Comparison of ENCODE assay signal across 1 cellular context in genomic region chr1:151008244-151009205, GRCh38.
A peak's percentile ranks its signal among the peaks of the same experiment; 100 is the strongest.
TF ChIP-seq lines count a peak whose summit lies in the region.

Gene PRUNE1 (plus strand): TSS chr1:151008449. CDS start chr1:151008633, 184 bp downstream.

TF ChIP-seq in GM12878, 131 proteins besides CTCF, POLR2A, EP300 and RAD21 (continued from another document and continues in another):
- TF ChIP-seq RELB (IDR thresholded peaks at IDR 0.05; ENCODE audit: low read depth): peak; percentile 52; the same call in 1 of the 2 replicates
- TF ChIP-seq EED (IDR thresholded peaks at IDR 0.05; ENCODE audit: low read depth): peak; percentile 9; the same call in 1 of the 2 replicates
- TF ChIP-seq RB1 (IDR thresholded peaks at IDR 0.05; ENCODE audit: borderline replicate concordance): peak; percentile 73
- TF ChIP-seq POLR2AphosphoS5 (IDR thresholded peaks at IDR 0.05; ENCODE audit: low read length): peak; percentile 40; the same call in 1 of the 2 replicates
- no peak for TF ChIP-seq BCL11A (IDR thresholded peaks at IDR 0.05; ENCODE audit: low read depth, low read length)
- 0 out of 2 replicates have a peak, but pooled peaks have one; percentile 40 for TF ChIP-seq POLR2AphosphoS2 (IDR thresholded peaks at IDR 0.05; ENCODE audit: low read depth, low read length)
- no peak for TF ChIP-seq BCL3 (IDR thresholded peaks at IDR 0.05; ENCODE audit: borderline replicate concordance, insufficient read depth, low read depth, low read length, poor library complexity, severe bottlenecking)
- no peak for TF ChIP-seq KLF5 (IDR thresholded peaks at IDR 0.05; ENCODE audit: partially characterized antibody)
- TF ChIP-seq, protein P1, sequence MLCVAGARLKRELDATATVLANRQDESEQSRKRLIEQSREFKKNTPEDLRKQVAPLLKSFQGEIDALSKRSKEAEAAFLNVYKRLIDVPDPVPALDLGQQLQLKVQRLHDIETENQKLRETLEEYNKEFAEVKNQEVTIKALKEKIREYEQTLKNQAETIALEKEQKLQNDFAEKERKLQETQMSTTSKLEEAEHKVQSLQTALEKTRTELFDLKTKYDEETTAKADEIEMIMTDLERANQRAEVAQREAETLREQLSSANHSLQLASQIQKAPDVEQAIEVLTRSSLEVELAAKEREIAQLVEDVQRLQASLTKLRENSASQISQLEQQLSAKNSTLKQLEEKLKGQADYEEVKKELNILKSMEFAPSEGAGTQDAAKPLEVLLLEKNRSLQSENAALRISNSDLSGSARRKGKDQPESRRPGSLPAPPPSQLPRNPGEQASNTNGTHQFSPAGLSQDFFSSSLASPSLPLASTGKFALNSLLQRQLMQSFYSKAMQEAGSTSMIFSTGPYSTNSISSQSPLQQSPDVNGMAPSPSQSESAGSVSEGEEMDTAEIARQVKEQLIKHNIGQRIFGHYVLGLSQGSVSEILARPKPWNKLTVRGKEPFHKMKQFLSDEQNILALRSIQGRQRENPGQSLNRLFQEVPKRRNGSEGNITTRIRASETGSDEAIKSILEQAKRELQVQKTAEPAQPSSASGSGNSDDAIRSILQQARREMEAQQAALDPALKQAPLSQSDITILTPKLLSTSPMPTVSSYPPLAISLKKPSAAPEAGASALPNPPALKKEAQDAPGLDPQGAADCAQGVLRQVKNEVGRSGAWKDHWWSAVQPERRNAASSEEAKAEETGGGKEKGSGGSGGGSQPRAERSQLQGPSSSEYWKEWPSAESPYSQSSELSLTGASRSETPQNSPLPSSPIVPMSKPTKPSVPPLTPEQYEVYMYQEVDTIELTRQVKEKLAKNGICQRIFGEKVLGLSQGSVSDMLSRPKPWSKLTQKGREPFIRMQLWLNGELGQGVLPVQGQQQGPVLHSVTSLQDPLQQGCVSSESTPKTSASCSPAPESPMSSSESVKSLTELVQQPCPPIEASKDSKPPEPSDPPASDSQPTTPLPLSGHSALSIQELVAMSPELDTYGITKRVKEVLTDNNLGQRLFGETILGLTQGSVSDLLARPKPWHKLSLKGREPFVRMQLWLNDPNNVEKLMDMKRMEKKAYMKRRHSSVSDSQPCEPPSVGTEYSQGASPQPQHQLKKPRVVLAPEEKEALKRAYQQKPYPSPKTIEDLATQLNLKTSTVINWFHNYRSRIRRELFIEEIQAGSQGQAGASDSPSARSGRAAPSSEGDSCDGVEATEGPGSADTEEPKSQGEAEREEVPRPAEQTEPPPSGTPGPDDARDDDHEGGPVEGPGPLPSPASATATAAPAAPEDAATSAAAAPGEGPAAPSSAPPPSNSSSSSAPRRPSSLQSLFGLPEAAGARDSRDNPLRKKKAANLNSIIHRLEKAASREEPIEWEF (IDR thresholded peaks at IDR 0.05; ENCODE audit: insufficient replicate concordance, low read depth, low read length): no peak
- TF ChIP-seq SP1 (IDR thresholded peaks at IDR 0.05; ENCODE audit: low read depth, low read length): peak; percentile 89
- 0 out of 2 replicates have a peak, but pooled peaks have one; percentile 9 for TF ChIP-seq MTA2 (IDR thresholded peaks at IDR 0.05; ENCODE audit: low read depth)
- TF ChIP-seq CEBPZ (IDR thresholded peaks at IDR 0.05; ENCODE audit: low read depth, low read length): no peak
- peak; percentile 78 for TF ChIP-seq GABPA (IDR thresholded peaks at IDR 0.05; ENCODE audit: low read depth)
- peak; percentile 81 for TF ChIP-seq TARDBP (IDR thresholded peaks at IDR 0.05; ENCODE audit: borderline replicate concordance)
- TF ChIP-seq ZSCAN29 (IDR thresholded peaks at IDR 0.05): no peak
- TF ChIP-seq CHD1 (IDR thresholded peaks at IDR 0.05; ENCODE audit: low read depth, low read length): 0 out of 2 replicates have a peak, but pooled peaks have one; percentile 29
- TF ChIP-seq USF2 (IDR thresholded peaks at IDR 0.05; ENCODE audit: borderline replicate concordance, low read depth, low read length): no peak
- no peak for TF ChIP-seq STAT3 (IDR thresholded peaks at IDR 0.05; ENCODE audit: low read depth, low read length)
- peak; percentile 85 for TF ChIP-seq RFX5 (IDR thresholded peaks at IDR 0.05; ENCODE audit: low read depth, low read length)
- peak; percentile 83 for TF ChIP-seq ZNF217 (IDR thresholded peaks at IDR 0.05)
- TF ChIP-seq HCFC1 (IDR thresholded peaks at IDR 0.05; ENCODE audit: low read length): peak; percentile 87
- TF ChIP-seq ZNF207 (IDR thresholded peaks at IDR 0.05; ENCODE audit: borderline replicate concordance): 0 out of 2 replicates have a peak, but pooled peaks have one; percentile 67
- peak in 1 of 2 experiments; percentile 5; a peak in 1 of 4 replicates for TF ChIP-seq BHLHE40 (IDR thresholded peaks at IDR 0.05; ENCODE audit: borderline replicate concordance in 1 of 2, low read depth in 2 of 2, low read length in 1 of 2)
- TF ChIP-seq GATAD2B (conservative IDR thresholded peaks at IDR 0.05; ENCODE audit: low read depth): peak; percentile 32; the same call in 1 of the 2 replicates
- TF ChIP-seq ELK1 (IDR thresholded peaks at IDR 0.05; ENCODE audit: low read depth, low read length): no peak
- TF ChIP-seq IRF5 (IDR thresholded peaks at IDR 0.05; ENCODE audit: borderline replicate concordance): no peak
- TF ChIP-seq, protein P2, sequence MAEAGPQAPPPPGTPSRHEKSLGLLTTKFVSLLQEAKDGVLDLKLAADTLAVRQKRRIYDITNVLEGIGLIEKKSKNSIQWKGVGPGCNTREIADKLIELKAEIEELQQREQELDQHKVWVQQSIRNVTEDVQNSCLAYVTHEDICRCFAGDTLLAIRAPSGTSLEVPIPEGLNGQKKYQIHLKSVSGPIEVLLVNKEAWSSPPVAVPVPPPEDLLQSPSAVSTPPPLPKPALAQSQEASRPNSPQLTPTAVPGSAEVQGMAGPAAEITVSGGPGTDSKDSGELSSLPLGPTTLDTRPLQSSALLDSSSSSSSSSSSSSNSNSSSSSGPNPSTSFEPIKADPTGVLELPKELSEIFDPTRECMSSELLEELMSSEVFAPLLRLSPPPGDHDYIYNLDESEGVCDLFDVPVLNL (IDR thresholded peaks at IDR 0.05; ENCODE audit: low read depth, low read length): no peak
- TF ChIP-seq HDGF (IDR thresholded peaks at IDR 0.05): peak; percentile 90
- peak; percentile 83 for TF ChIP-seq SIX5 (IDR thresholded peaks at IDR 0.05; ENCODE audit: low read depth, low read length, severe bottlenecking)
- peak in 1 of 2 experiments; percentile 36; a peak in 2 of 3 replicates for TF ChIP-seq EGR1 (IDR thresholded peaks at IDR 0.05; ENCODE audit: borderline replicate concordance in 1 of 2, low read depth in 2 of 2, low read length in 2 of 2)
- peak; percentile 83 for TF ChIP-seq MLLT1 (IDR thresholded peaks at IDR 0.05)
- TF ChIP-seq, protein P3, sequence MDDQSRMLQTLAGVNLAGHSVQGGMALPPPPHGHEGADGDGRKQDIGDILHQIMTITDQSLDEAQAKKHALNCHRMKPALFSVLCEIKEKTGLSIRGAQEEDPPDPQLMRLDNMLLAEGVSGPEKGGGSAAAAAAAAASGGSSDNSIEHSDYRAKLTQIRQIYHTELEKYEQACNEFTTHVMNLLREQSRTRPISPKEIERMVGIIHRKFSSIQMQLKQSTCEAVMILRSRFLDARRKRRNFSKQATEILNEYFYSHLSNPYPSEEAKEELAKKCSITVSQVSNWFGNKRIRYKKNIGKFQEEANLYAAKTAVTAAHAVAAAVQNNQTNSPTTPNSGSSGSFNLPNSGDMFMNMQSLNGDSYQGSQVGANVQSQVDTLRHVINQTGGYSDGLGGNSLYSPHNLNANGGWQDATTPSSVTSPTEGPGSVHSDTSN (IDR thresholded peaks at IDR 0.05; ENCODE audit: insufficient replicate concordance, low read depth, low read length): no peak
- TF ChIP-seq NBN (IDR thresholded peaks at IDR 0.05): peak; percentile 89
